In genomic region chr1:38000233-38000528, GRCh38 we compare ENCODE assay signal across 10 cellular contexts. TPM values are rescaled to one million over a fixed set of nuclear protein-coding genes. Genes with fewer than 3 reads are reported as not detected.
DNase-seq lines count a peak whose midpoint lies in the region; ATAC-seq and TF ChIP-seq lines count a peak whose summit lies in the region.
"Had no signal": no experiment of that assay in that cellular context is flagged by ENCODE, and none has a peak within 500 bp of the region (broad histone marks: within the 10 kb centered on the region; RNA-seq: fewer than 3 reads in every experiment).

No MANE protein-coding gene starts in this region.

- DNase-seq in left ventricle myocardium inferior (no peak), Right ventricle myocardium inferior (ENCODE audit: missing footprints) (no peak), amygdala (lab: John Stamatoyannopoulos, UW) (no peak), hypothalamus (lab: John Stamatoyannopoulos, UW) (no peak), DMS114 treated with DMSO at 0.1 percent for 48 hours (lab: John Stamatoyannopoulos, UW; ENCODE audit: unreplicated experiment) (no peak)
- DNase-seq: cerebellar nuclear complex had no signal

- peaks cover 96% of the 10 kb centered on the region for H3K4me1 ChIP-seq in left ventricle myocardium inferior
- H3K4me1 ChIP-seq in ectodermal cell (ENCODE audit: control insufficient read depth, insufficient read depth, low read length), result peaks cover 33% of the 10 kb centered on the region

- H3K27ac ChIP-seq in left ventricle myocardium inferior (replicated peaks) (peak overlapping the region; percentile 95), ectodermal cell (ENCODE audit: insufficient read depth, low read depth, low read length, poor library complexity, severe bottlenecking) (peak overlapping the region; percentile 82)

- H3K36me3 Mint-ChIP-seq in nephron (ENCODE audit: low read depth), result peaks cover 17% of the 10 kb centered on the region

- H3K4me1 Mint-ChIP-seq in nephron, result peaks cover 72% of the 10 kb centered on the region

- H3K4me3 ChIP-seq in left ventricle myocardium inferior (peak overlapping the region; percentile 45), ectodermal cell (ENCODE audit: insufficient read depth, low read depth, low read length) (no peak overlapping the region)

- WGBS in ectodermal cell, 2 experiments, result 57 to 73% methylated on average over 2 of the region's 2 CpGs

- peaks cover 4% of the 10 kb centered on the region for H3K27me3 Mint-ChIP-seq in nephron (ENCODE audit: low read depth)

- H3K27me3 ChIP-seq in left ventricle myocardium inferior (ENCODE audit: low read depth) (no peaks in the 10 kb centered on the region), ectodermal cell (ENCODE audit: control insufficient read depth, insufficient read depth, low read length, poor library complexity, severe bottlenecking) (no peaks in the 10 kb centered on the region)

- H3K9me3 ChIP-seq in left ventricle myocardium inferior (replicated peaks) (no peaks in the 10 kb centered on the region), ectodermal cell (ENCODE audit: control insufficient read depth, low read length) (no peaks in the 10 kb centered on the region)

- H3K36me3 ChIP-seq in left ventricle myocardium inferior (peaks cover 13% of the 10 kb centered on the region), ectodermal cell (ENCODE audit: control insufficient read depth, insufficient read depth, low read length) (no peaks in the 10 kb centered on the region)

- TF ChIP-seq CTCF in left ventricle myocardium inferior (IDR thresholded peaks at IDR 0.05; ENCODE audit: borderline replicate concordance) (no peak), nephron (IDR thresholded peaks at IDR 0.05; ENCODE audit: unreplicated experiment in 3 of 3) (no peak)

- intact Hi-C loops in left ventricle myocardium inferior (cut with micrococcal nuclease), result no loop called here
- intact Hi-C loops in Right ventricle myocardium inferior (cut with DNase I), result no loop called here

- peak overlapping the region; percentile 68 to 78 (median 71) for H3K4me3 Mint-ChIP-seq in nephron

- H3K9me3 Mint-ChIP-seq in nephron, result no peaks in the 10 kb centered on the region

- peak overlapping the region; percentile 97 to 100 (median 99) for H3K27ac Mint-ChIP-seq in nephron

- ATAC-seq in Right ventricle myocardium inferior (no peak), HG03045 (IDR thresholded peaks at IDR 0.05; ENCODE audit: unreplicated experiment) (no peak)

RNA-seq across cellular contexts. Expression of gene FHL3, which starts 5.1 kb away (rescaled TPM):
- total RNA-seq in left ventricle myocardium inferior (15.8 TPM), Right ventricle myocardium inferior (20.2 TPM)
- polyA plus RNA-seq in ectodermal cell (2013, experiment 1 of 4), result 19.7 TPM
- polyA plus RNA-seq in ectodermal cell (2013, experiment 2 of 4), result 21.9 TPM
- polyA plus RNA-seq in ectodermal cell (2013, experiment 3 of 4), result 21.2 TPM
- polyA plus RNA-seq in ectodermal cell (2013, experiment 4 of 4), result 20.4 TPM

RNA-seq across cellular contexts. Expression of gene SF3A3, which starts 10.4 kb away (rescaled TPM):
- total RNA-seq in left ventricle myocardium inferior (29.5 TPM), Right ventricle myocardium inferior (26.9 TPM)
- polyA plus RNA-seq in ectodermal cell (2013, experiment 1 of 4), result 148 TPM
- polyA plus RNA-seq in ectodermal cell (2013, experiment 2 of 4), result 133 TPM
- polyA plus RNA-seq in ectodermal cell (2013, experiment 3 of 4), result 85.5 TPM
- polyA plus RNA-seq in ectodermal cell (2013, experiment 4 of 4), result 86.7 TPM

RNA-seq across cellular contexts. Expression of gene UTP11, which starts 12.4 kb away (rescaled TPM):
- total RNA-seq in left ventricle myocardium inferior (39.6 TPM), Right ventricle myocardium inferior (42.3 TPM)
- polyA plus RNA-seq in ectodermal cell (2013, experiment 1 of 4), result 62.4 TPM
- polyA plus RNA-seq in ectodermal cell (2013, experiment 2 of 4), result 56.9 TPM
- 43.6 TPM for polyA plus RNA-seq in ectodermal cell (2013, experiment 3 of 4)
- 46.4 TPM for polyA plus RNA-seq in ectodermal cell (2013, experiment 4 of 4)

RNA-seq across cellular contexts. Expression of gene POU3F1, which starts 46.4 kb away (rescaled TPM):
- total RNA-seq in left ventricle myocardium inferior (0.11 TPM), Right ventricle myocardium inferior (0.11 TPM)
- 22.3 TPM for polyA plus RNA-seq in ectodermal cell (2013, experiment 1 of 4)
- 38.8 TPM for polyA plus RNA-seq in ectodermal cell (2013, experiment 2 of 4)
- polyA plus RNA-seq in ectodermal cell (2013, experiment 3 of 4), result 38.7 TPM
- polyA plus RNA-seq in ectodermal cell (2013, experiment 4 of 4), result 41.1 TPM
- total RNA-seq: LHCN-M2 had no signal

RNA-seq across cellular contexts. Expression of gene INPP5B, which starts 53.3 kb away (rescaled TPM):
- 10.9 TPM for total RNA-seq in left ventricle myocardium inferior
- total RNA-seq in Right ventricle myocardium inferior, result 11.2 TPM
- 21.1 TPM for polyA plus RNA-seq in ectodermal cell (2013, experiment 1 of 4)
- polyA plus RNA-seq in ectodermal cell (2013, experiment 2 of 4), result 25.1 TPM
- polyA plus RNA-seq in ectodermal cell (2013, experiment 3 of 4), result 13.9 TPM
- polyA plus RNA-seq in ectodermal cell (2013, experiment 4 of 4), result 15.7 TPM
